ENCODE assay signal across 11 cellular contexts in genomic region chr9:109108318-109108717, GRCh38. TPM values are rescaled to one million over a fixed set of nuclear protein-coding genes. Genes with fewer than 3 reads are reported as not detected.
DNase-seq lines count a peak whose midpoint lies in the region; ATAC-seq, FAIRE-seq and TF ChIP-seq lines count a peak whose summit lies in the region.
"Had no signal": no experiment of that assay in that cellular context is flagged by ENCODE, and none has a peak within 500 bp of the region (broad histone marks: within the 10 kb centered on the region; RNA-seq: fewer than 3 reads in every experiment).

No MANE protein-coding gene starts in this region.

- no peaks in the 10 kb centered on the region for H3K27me3 ChIP-seq in PC-9 (ENCODE audit: insufficient read depth, low read depth)
- no peaks in the 10 kb centered on the region for H3K27me3 ChIP-seq in esophagus muscularis mucosa
- H3K27me3 ChIP-seq in stomach = no peaks in the 10 kb centered on the region
- H3K27me3 ChIP-seq: BE2C had no signal

- peak overlapping the region; percentile 62 for H3K27ac ChIP-seq in PC-9
- peak overlapping the region; percentile 87 to 98 (median 94) for H3K27ac ChIP-seq in esophagus muscularis mucosa (replicated peaks in 1 of 4)
- peak overlapping the region in 4 of 5 donors; percentile 69 to 93 (median 80) for H3K27ac ChIP-seq in stomach
- H3K27ac ChIP-seq: HL-60 had no signal

- H3K36me3 ChIP-seq in PC-9 (ENCODE audit: low read depth) = peaks cover 23% of the 10 kb centered on the region
- peaks cover 0 to 17% (median 8%) of the 10 kb centered on the region in 4 donors for H3K36me3 ChIP-seq in esophagus muscularis mucosa
- peaks cover 0 to 21% (median 16%) of the 10 kb centered on the region in 4 donors for H3K36me3 ChIP-seq in stomach

- DNase-seq in activated T-cell treated with anti-CD3 and anti-CD28 coated beads, Interleukin-2, amount 50 U/mL, for 72 hours = no peak
- DNase-seq in activated T-cell treated with anti-CD3 and anti-CD28 coated beads, Interleukin-2, amount 50 U/mL, for 48 hours = no peak
- DNase-seq in PC-9 (no peak), esophagus muscularis mucosa (ENCODE audit: extremely low spot score) (no peak), stomach (no peak), GOT3 (lab: John Stamatoyannopoulos, UW) (no peak), H54 (ENCODE audit: insufficient read length, low spot score) (no peak)
- DNase-seq: activated naive CD4-positive, alpha-beta T cell treated with Interleukin-2 at 50 U/mL for 16 hours; BE2C had no signal

- H3K4me3 ChIP-seq in PC-9 = no peak overlapping the region
- peak overlapping the region in 3 of 4 donors; percentile 5 to 21 (median 9) for H3K4me3 ChIP-seq in esophagus muscularis mucosa
- no peak overlapping the region for H3K4me3 ChIP-seq in stomach

- no peak overlapping the region for H2AFZ ChIP-seq in PC-9

- peak overlapping the region; percentile 79 for H3K4me3 Mint-ChIP-seq in activated T-cell treated with anti-CD3 and anti-CD28 coated beads, Interleukin-2, amount 50 U/mL, for 72 hours

- peak overlapping the region; percentile 27 for H3K4me2 ChIP-seq in PC-9

- H4K20me1 ChIP-seq in PC-9 (ENCODE audit: insufficient read depth) = no peaks in the 10 kb centered on the region

- POLR2A ChIA-PET in PC-9 (lab: Charles Lee; ENCODE audit: unreplicated experiment) = interaction anchor here (0.5 kb wide), 1 partner anchor 1894 kb away, joined by 4 read pairs; no protein-coding TSS in a partner anchor

- H3K4me1 Mint-ChIP-seq in activated T-cell treated with anti-CD3 and anti-CD28 coated beads, Interleukin-2, amount 50 U/mL, for 72 hours (ENCODE audit: low read depth) = peaks cover 71% of the 10 kb centered on the region

- no peak for TF ChIP-seq EP300 in esophagus muscularis mucosa (IDR thresholded peaks at IDR 0.05)
- TF ChIP-seq EP300 in stomach (IDR thresholded peaks at IDR 0.05) = no peak

- FAIRE-seq in H54 (lab: Jason Lieb, UNC) = no peak

- no peak for TF ChIP-seq CTCF in PC-9 (conservative IDR thresholded peaks at IDR 0.05)
- TF ChIP-seq CTCF in esophagus muscularis mucosa (IDR thresholded peaks at IDR 0.05) = no peak
- no peak for TF ChIP-seq CTCF in stomach (IDR thresholded peaks at IDR 0.05)

- CTCF ChIA-PET in PC-9 (lab: Charles Lee) = interaction anchor here (0.6 kb wide), 1 partner anchor 1194 kb away, joined by 4 read pairs; no protein-coding TSS in a partner anchor

- peaks cover 45% of the 10 kb centered on the region for H3F3A ChIP-seq in PC-9 (ENCODE audit: insufficient read depth, low read depth)

- H3K4me1 ChIP-seq in PC-9 (replicated peaks; ENCODE audit: insufficient read depth) = peaks cover 70% of the 10 kb centered on the region
- peaks cover 56 to 81% (median 73%) of the 10 kb centered on the region in 4 donors for H3K4me1 ChIP-seq in esophagus muscularis mucosa
- H3K4me1 ChIP-seq in stomach = peaks cover 44 to 71% (median 58%) of the 10 kb centered on the region in 4 donors

- H3K9me3 Mint-ChIP-seq in activated T-cell treated with anti-CD3 and anti-CD28 coated beads, Interleukin-2, amount 50 U/mL, for 72 hours = peaks cover 2% of the 10 kb centered on the region in 2 donors

- WGBS in esophagus muscularis mucosa = 22% methylated on average over 4 of the region's 4 CpGs
- 26 to 47% (median 35%) methylated on average over 4 of the region's 4 CpGs for WGBS in stomach, 5 donors

- BruUV-seq in PC-9 (replicated peaks; lab: Mats Ljungman, UMichigan) = no TSS peak

- no peaks in the 10 kb centered on the region for H3K9me2 ChIP-seq in PC-9 (ENCODE audit: insufficient read depth)

- no peak for ATAC-seq in activated T-cell treated with anti-CD3 and anti-CD28 coated beads, Interleukin-2, amount 50 U/mL, for 72 hours (replicated peaks in 1 of 2)
- no peak for ATAC-seq in GM19328 (IDR thresholded peaks at IDR 0.05; ENCODE audit: unreplicated experiment)

- intact Hi-C loops in PC-9 (cut with micrococcal nuclease; ENCODE audit: unreplicated experiment) = loop anchor here (10.0 kb wide), 1 partner anchor 146 kb away; no protein-coding TSS in a partner anchor
- intact Hi-C loops in esophagus muscularis mucosa (cut with DNase I) = no loop called here
- intact Hi-C loops in stomach (cut with DNase I; ENCODE audit: low total_unique reads) = no loop called here

- TF ChIP-seq POLR2A in esophagus muscularis mucosa (IDR thresholded peaks at IDR 0.05; ENCODE audit: low read depth) (no peak), stomach (IDR thresholded peaks at IDR 0.05) (no peak), H54 (IDR thresholded peaks at IDR 0.05; ENCODE audit: low read depth, low read length) (no peak)

- H3K27me3 Mint-ChIP-seq in activated T-cell treated with anti-CD3 and anti-CD28 coated beads, Interleukin-2, amount 50 U/mL, for 72 hours (ENCODE audit: low read depth) = no peaks in the 10 kb centered on the region

- H3K79me2 ChIP-seq in PC-9 (ENCODE audit: low read depth) = peaks cover 98% of the 10 kb centered on the region

- H3K9me3 ChIP-seq in PC-9 (ENCODE audit: insufficient read depth, low read depth) (peaks cover 3% of the 10 kb centered on the region; the same call in 1 of the 2 replicates), esophagus muscularis mucosa (no peaks in the 10 kb centered on the region), stomach (no peaks in the 10 kb centered on the region)
- H3K9me3 ChIP-seq: BE2C had no signal

- H3K36me3 Mint-ChIP-seq in activated T-cell treated with anti-CD3 and anti-CD28 coated beads, Interleukin-2, amount 50 U/mL, for 72 hours (ENCODE audit: insufficient read depth in 2 of 2) = peaks cover 7 to 17% of the 10 kb centered on the region in 2 donors

- H3K27ac Mint-ChIP-seq in activated T-cell treated with anti-CD3 and anti-CD28 coated beads, Interleukin-2, amount 50 U/mL, for 72 hours = peak overlapping the region; percentile 27

RNA-seq across cellular contexts. Expression of gene TMEM245, which starts 11.4 kb away (rescaled TPM):
- 10 to 100 TPM; 30.7 to 35.5 TPM for total RNA-seq in activated T-cell treated with anti-CD3 and anti-CD28 coated beads, Interleukin-2, amount 50 U/mL, for 72 hours
- total RNA-seq in PC-9 (2021) (58.7 and 60.3 TPM in 2 replicates), esophagus muscularis mucosa (100 to 1,000 TPM; 109 to 192 (median 137) TPM), stomach (100 to 1,000 TPM in 1 of 5 donors, 10 to 100 TPM in 4; 10.1 to 107 (median 74.1) TPM)
- polyA plus RNA-seq in stomach = 1 to 10 TPM; 4.0 to 9.3 (median 4.7) TPM

RNA-seq across cellular contexts. Expression of gene FRRS1L, which starts 58.7 kb away (rescaled TPM):
- total RNA-seq in activated T-cell treated with anti-CD3 and anti-CD28 coated beads, Interleukin-2, amount 50 U/mL, for 72 hours = not detected
- total RNA-seq in PC-9 (2021) (not detected in 2 replicates), esophagus muscularis mucosa (1 to 10 TPM; 2.5 to 7.6 (median 5.3) TPM), stomach (1 to 10 TPM in 3 of 5 donors, under 1 TPM in 1, not detected in 1; 0.43 to 4.6 (median 3.7) TPM)
- polyA plus RNA-seq in stomach = under 1 TPM; 0.12 to 0.55 (median 0.15) TPM

Comparison
In these comparisons a context has a peak if more than half of its experiments do, and no peak if none do; other contexts are left out.
1. H3K4me3 ChIP-seq: peak in esophagus muscularis mucosa (3 of 4); none in PC-9 (single experiment) and stomach (0 of 4).
2. Peak in every context shown above with its lines, with median percentiles within 50 percentile points of each other: H3K27ac ChIP-seq.